8 cellular contexts compared by ENCODE assay signal in the genomic region with DNA sequence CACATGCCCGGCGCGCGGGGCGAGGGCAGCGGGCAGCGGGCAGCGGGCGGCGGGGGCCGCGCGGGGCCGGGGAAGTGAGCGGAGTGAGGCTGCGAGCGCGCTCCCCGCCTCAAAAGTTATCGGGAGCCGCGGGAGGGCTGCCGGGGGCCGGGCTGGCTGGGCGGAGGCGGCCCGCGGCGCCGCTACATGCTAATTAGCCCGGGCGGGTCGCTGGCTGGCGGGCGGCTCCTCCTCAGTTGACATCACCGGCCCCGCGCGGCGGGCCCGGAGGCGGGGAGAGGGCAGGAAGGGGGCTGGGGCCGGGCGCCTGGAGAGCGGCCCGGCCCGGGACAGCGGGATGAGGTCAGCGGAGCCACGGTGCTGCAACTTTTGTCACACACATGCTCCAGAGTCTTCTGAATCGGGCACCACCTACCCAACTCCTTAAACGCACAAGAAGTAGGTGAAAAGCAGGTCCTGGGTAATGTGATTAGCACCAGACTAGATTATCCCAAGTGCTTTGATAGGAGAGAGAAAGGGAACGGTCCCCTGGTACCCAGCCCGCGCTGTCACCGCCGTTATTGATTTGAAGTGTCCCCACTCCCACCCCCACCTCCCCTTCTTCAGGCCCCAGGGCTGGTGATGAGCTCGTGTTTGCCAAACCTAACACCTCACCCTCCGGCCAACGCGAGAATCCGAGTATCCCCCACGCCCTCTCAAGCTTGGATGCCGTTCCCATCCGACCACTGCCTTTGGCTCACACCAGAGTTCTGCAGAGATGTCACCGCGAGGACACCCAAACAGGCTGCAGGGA. TPM values are rescaled to one million over a fixed set of nuclear protein-coding genes. Genes with fewer than 3 reads are reported as not detected.
DNase-seq lines count a peak whose midpoint lies in the region; ATAC-seq and TF ChIP-seq lines count a peak whose summit lies in the region.

A gene with protein sequence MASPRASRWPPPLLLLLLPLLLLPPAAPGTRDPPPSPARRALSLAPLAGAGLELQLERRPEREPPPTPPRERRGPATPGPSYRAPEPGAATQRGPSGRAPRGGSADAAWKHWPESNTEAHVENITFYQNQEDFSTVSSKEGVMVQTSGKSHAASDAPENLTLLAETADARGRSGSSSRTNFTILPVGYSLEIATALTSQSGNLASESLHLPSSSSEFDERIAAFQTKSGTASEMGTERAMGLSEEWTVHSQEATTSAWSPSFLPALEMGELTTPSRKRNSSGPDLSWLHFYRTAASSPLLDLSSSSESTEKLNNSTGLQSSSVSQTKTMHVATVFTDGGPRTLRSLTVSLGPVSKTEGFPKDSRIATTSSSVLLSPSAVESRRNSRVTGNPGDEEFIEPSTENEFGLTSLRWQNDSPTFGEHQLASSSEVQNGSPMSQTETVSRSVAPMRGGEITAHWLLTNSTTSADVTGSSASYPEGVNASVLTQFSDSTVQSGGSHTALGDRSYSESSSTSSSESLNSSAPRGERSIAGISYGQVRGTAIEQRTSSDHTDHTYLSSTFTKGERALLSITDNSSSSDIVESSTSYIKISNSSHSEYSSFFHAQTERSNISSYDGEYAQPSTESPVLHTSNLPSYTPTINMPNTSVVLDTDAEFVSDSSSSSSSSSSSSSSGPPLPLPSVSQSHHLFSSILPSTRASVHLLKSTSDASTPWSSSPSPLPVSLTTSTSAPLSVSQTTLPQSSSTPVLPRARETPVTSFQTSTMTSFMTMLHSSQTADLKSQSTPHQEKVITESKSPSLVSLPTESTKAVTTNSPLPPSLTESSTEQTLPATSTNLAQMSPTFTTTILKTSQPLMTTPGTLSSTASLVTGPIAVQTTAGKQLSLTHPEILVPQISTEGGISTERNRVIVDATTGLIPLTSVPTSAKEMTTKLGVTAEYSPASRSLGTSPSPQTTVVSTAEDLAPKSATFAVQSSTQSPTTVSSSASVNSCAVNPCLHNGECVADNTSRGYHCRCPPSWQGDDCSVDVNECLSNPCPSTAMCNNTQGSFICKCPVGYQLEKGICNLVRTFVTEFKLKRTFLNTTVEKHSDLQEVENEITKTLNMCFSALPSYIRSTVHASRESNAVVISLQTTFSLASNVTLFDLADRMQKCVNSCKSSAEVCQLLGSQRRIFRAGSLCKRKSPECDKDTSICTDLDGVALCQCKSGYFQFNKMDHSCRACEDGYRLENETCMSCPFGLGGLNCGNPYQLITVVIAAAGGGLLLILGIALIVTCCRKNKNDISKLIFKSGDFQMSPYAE (N-terminal part only) (minus strand): TSS at position 85 of the 793 bp plus-strand sequence. CDS start 107 bp downstream, outside the sequence.

- CTCF ChIA-PET in HCT116 (lab: Charles Lee) = no interaction called here

- intact Hi-C loops in HCT116 (cut with micrococcal nuclease) = no loop called here

- H3K9me3 ChIP-seq in HCT116 (ENCODE audit: control insufficient read depth in 1 of 2, insufficient read depth in 1 of 2, low read depth in 1 of 2, low read length in 2 of 2) = no peaks in the 10 kb centered on the region

- H3K79me2 ChIP-seq in HCT116 (ENCODE audit: insufficient read depth, low read length) = no peaks in the 10 kb centered on the region

- H3K4me2 ChIP-seq in HCT116 (ENCODE audit: low read length) = peak within 1 kb of the TSS; percentile 81

- POLR2A ChIA-PET in HCT116 (lab: Charles Lee) = interaction anchor here (1.0 kb wide), 1 partner anchor 23 kb away, joined by 3 read pairs; no protein-coding TSS in a partner anchor

- RAD21 ChIA-PET in HCT116 (lab: Charles Lee; ENCODE audit: low non-redundant PET in 1 of 2, low total read pairs in 2 of 2, uncharacterized antibody in 2 of 2, unreplicated experiment in 2 of 2) = no interaction called here

- peaks cover 5% of the 10 kb centered on the region; the same call in 1 of the 2 replicates for H3K27me3 ChIP-seq in HCT116 (ENCODE audit: insufficient read depth, low read length)

- H2AFZ ChIP-seq in HCT116 (ENCODE audit: low read depth, low read length, poor library complexity, severe bottlenecking) = peak within 1 kb of the TSS; percentile 39

- H3K4me1 ChIP-seq in HCT116 (ENCODE audit: control insufficient read depth in 1 of 2, insufficient read depth in 2 of 2, low read length in 2 of 2) = peaks cover 12 to 31% of the 10 kb centered on the region in 2 experiments; a peak in 3 of 4 replicates

- H3K27ac ChIP-seq in HCT116 (ENCODE audit: low read depth, low read length) (peak within 1 kb of the TSS; percentile 8; the same call in 1 of the 2 replicates), cingulate gyrus (ENCODE audit: low read depth, low read length) (peak within 1 kb of the TSS; percentile 44)

- H3K9me2 ChIP-seq in HCT116 (ENCODE audit: insufficient read depth) = no peaks in the 10 kb centered on the region

- no TSS peak for BruUV-seq in HCT116 (replicated peaks; lab: Mats Ljungman, UMichigan)

- TF ChIP-seq CTCF in HCT116 (IDR thresholded peaks at IDR 0.05 in 2 of 3, conservative IDR thresholded peaks at IDR 0.05 in 1 of 3; ENCODE audit: borderline replicate concordance in 1 of 3, insufficient read depth in 1 of 3, low read depth in 2 of 3, low read length in 2 of 3) = no peak

- no peaks in the 10 kb centered on the region for H4K20me1 ChIP-seq in HCT116 (ENCODE audit: insufficient read depth)

- peak within 1 kb of the TSS; percentile 35 for H3K9ac ChIP-seq in HCT116 (ENCODE audit: low read length)

- DNase-seq in HCT116 (ENCODE audit: low read depth, low spot score) (no peak), NCI-H128 (lab: John Stamatoyannopoulos, UW; ENCODE audit: unreplicated experiment) (peak; percentile 26), left kidney (ENCODE audit: low read depth, low spot score) (peak; percentile 89), GOT3 (lab: John Stamatoyannopoulos, UW) (no peak)
- DNase-seq in activated CD4-positive, alpha-beta T cell treated with anti-CD3 and anti-CD28 coated beads for 48 hours = peak; percentile 79
- DNase-seq in stimulated activated CD4-positive, alpha-beta T cell treated with anti-CD3 and anti-CD28 coated beads, Interleukin-2, amount 100 ng/mL, for 24 hours = peak; percentile 75 to 81

- no peak for TF ChIP-seq RAD21 in HCT116 (IDR thresholded peaks at IDR 0.05; ENCODE audit: low read depth)

- no peaks in the 10 kb centered on the region for H3K36me3 ChIP-seq in HCT116 (ENCODE audit: control insufficient read depth in 1 of 2, insufficient read depth in 2 of 2, low read length in 2 of 2)

- ATAC-seq in HCT116 = peak; percentile 86

- no peak for TF ChIP-seq POLR2A in HCT116 (IDR thresholded peaks at IDR 0.05; ENCODE audit: borderline replicate concordance, extremely low read depth, insufficient read depth, insufficient read length)

- H3K4me3 ChIP-seq in GM08714 (ENCODE audit: low read length) = peak within 1 kb of the TSS; percentile 94
- H3K4me3 ChIP-seq in HCT116 (replicated peaks in 1 of 2; ENCODE audit: low read depth in 1 of 2, low read length in 2 of 2) = peak within 1 kb of the TSS; percentile 28 to 58

TF ChIP-seq in HCT116, 20 proteins besides CTCF, POLR2A, EP300 and RAD21:
- TF ChIP-seq ZFX (IDR thresholded peaks at IDR 0.05) (0 out of 2 replicates have a peak, but pooled peaks have one; percentile 27), EGR1 (IDR thresholded peaks at IDR 0.05; ENCODE audit: low read depth) (no peak), MAX (IDR thresholded peaks at IDR 0.05) (peak; percentile 35; the same call in 1 of the 2 replicates)

RNA-seq across cellular contexts. Expression of the gene that starts here (rescaled TPM):
- total RNA-seq in HCT116 (2021; ENCODE audit: unreplicated experiment) = 2.6 TPM
- polyA plus RNA-seq in HCT116 (2012) = 0.60 and 0.87 TPM in 2 replicates

Comparison
In these comparisons a context has a peak if more than half of its experiments do, and no peak if none do; other contexts are left out.
1. DNase-seq: peak in NCI-H128 (single experiment), activated CD4-positive, alpha-beta T cell treated with anti-CD3 and anti-CD28 coated beads for 48 hours (single experiment), left kidney (single experiment) and stimulated activated CD4-positive, alpha-beta T cell treated with anti-CD3 and anti-CD28 coated beads, Interleukin-2, amount 100 ng/mL, for 24 hours (2 of 2); none in HCT116 (single experiment) and GOT3 (single experiment).